In the genomic region with DNA sequence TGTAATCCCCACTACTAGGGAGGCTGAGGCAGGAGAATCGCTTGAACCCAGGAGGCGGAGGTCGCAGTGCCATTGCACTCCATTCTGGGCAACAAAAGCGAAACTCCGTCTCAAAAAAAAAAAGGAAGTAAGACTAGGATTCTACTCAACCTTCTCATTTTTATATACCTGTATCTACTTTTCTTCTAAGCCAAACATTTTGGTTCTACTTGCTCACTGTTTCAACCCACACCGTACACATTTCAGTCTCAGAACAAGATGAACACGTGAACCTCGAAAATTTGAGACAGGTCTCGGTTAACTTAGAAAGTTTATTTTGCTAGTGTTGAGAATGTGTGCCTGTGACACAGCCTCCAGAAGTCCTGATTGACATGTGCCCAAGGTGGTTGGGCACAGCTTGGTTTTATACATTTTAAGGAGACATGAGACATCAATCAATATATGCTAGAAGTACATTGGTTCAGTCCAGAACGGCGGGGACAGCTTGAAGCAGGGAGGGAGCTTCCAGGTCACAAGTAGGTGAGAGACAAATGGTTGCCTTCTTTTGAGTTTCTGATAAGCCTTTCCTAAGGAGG, we compare ENCODE assay signal across 19 cellular contexts. TPM values are rescaled to one million over a fixed set of nuclear protein-coding genes. Genes with fewer than 3 reads are reported as not detected.
DNase-seq lines count a peak whose midpoint lies in the region; ATAC-seq, FAIRE-seq and TF ChIP-seq lines count a peak whose summit lies in the region.
"Had no signal": no experiment of that assay in that cellular context is flagged by ENCODE, and none has a peak within 500 bp of the region (broad histone marks: within the 10 kb centered on the region; RNA-seq: fewer than 3 reads in every experiment).

No MANE protein-coding gene starts in this region.

- no peaks in the 10 kb centered on the region for H4K20me1 ChIP-seq in GM12878 (ENCODE audit: control insufficient read depth, insufficient read depth)
- H4K20me1 ChIP-seq in neural progenitor cell (ENCODE audit: low read depth), result peaks cover 76% of the 10 kb centered on the region

- intact Hi-C loops in GM12878 (cut with micrococcal nuclease; ENCODE audit: unreplicated experiment), result no loop called here

- peak overlapping the region in 3 of 4 donors; percentile 19 to 73 (median 55) for H3K4me3 Mint-ChIP-seq in CD4-positive, CD25-positive, alpha-beta regulatory T cell
- H3K4me3 Mint-ChIP-seq in neural progenitor cell, result peak overlapping the region; percentile 24
- H3K4me3 Mint-ChIP-seq: activated CD4-positive, alpha-beta T cell treated with anti-CD3 and anti-CD28 coated beads, Interleukin-2, amount 10 ng/mL, durations not matched to agents 24 days and 14 days had no signal

- no peak for TF ChIP-seq POLR2A in GM12878 (IDR thresholded peaks at IDR 0.05; ENCODE audit: low read depth, low read length)

- no peaks in the 10 kb centered on the region for H3K27me3 ChIP-seq in CD4-positive, CD25-positive, alpha-beta regulatory T cell (ENCODE audit: control insufficient read depth, insufficient read depth, low read length)
- H3K27me3 ChIP-seq in GM12878 (replicated peaks in 1 of 2; ENCODE audit: control insufficient read depth in 2 of 2, insufficient read depth in 2 of 2, low read length in 1 of 2), result no peaks in the 10 kb centered on the region
- no peaks in the 10 kb centered on the region for H3K27me3 ChIP-seq in neural progenitor cell
- H3K27me3 ChIP-seq: gastroesophageal sphincter had no signal

- no peak for TF ChIP-seq EP300 in GM12878 (IDR thresholded peaks at IDR 0.05; ENCODE audit: borderline replicate concordance in 1 of 2, control insufficient read depth in 1 of 2, low read depth in 2 of 2, low read length in 2 of 2)

- no peaks in the 10 kb centered on the region for H3K36me3 Mint-ChIP-seq in CD4-positive, CD25-positive, alpha-beta regulatory T cell
- H3K36me3 Mint-ChIP-seq in neural progenitor cell, result peaks cover 2% of the 10 kb centered on the region

- peaks cover 60% of the 10 kb centered on the region for H3K4me1 ChIP-seq in CD4-positive, CD25-positive, alpha-beta regulatory T cell (ENCODE audit: control insufficient read depth, insufficient read depth, low read length, poor library complexity, severe bottlenecking)
- peaks cover 54% of the 10 kb centered on the region for H3K4me1 ChIP-seq in GM12878 (ENCODE audit: control insufficient read depth, insufficient read depth, low read length)
- peaks cover 5% of the 10 kb centered on the region for H3K4me1 ChIP-seq in neural progenitor cell

- H3K9me3 ChIP-seq in CD4-positive, CD25-positive, alpha-beta regulatory T cell (ENCODE audit: control insufficient read depth in 2 of 2, low read length in 2 of 2), result no peaks in the 10 kb centered on the region
- H3K9me3 ChIP-seq in GM12878 (replicated peaks; ENCODE audit: control insufficient read depth, insufficient read depth, low read length) (no peaks in the 10 kb centered on the region), neural progenitor cell (ENCODE audit: low read depth) (no peaks in the 10 kb centered on the region)
- H3K9me3 ChIP-seq: gastroesophageal sphincter had no signal

- peaks cover 24% of the 10 kb centered on the region for H3F3A ChIP-seq in neural progenitor cell (ENCODE audit: low read depth)

- WGBS in GM12878 (ENCODE audit: insufficient coverage, insufficient replicate concordance, low lambda C conversion rate, missing lambda C conversion rate), result 31% methylated on average over 11 of the region's 11 CpGs

- FAIRE-seq in GM12878 (lab: Jason Lieb, UNC), result no peak
- FAIRE-seq: G401.6 had no signal

- peak overlapping the region; percentile 24 for H3K4me3 ChIP-seq in CD4-positive, CD25-positive, alpha-beta regulatory T cell (ENCODE audit: low read depth, low read length)
- H3K4me3 ChIP-seq in GM08714 (ENCODE audit: low read length), result peak overlapping the region; percentile 2; the same call in 1 of the 2 replicates
- peak overlapping the region; percentile 50; the same call in 1 of the 2 replicates for H3K4me3 ChIP-seq in GM12878
- no peak overlapping the region for H3K4me3 ChIP-seq in neural progenitor cell
- H3K4me3 ChIP-seq: gastroesophageal sphincter, GM23248 had no signal

- in situ Hi-C loops in GM12878 (cut with MboI), result no loop called here

- peak overlapping the region in 2 of 3 donors; percentile 37 to 38 for H3K27ac Mint-ChIP-seq in CD4-positive, CD25-positive, alpha-beta regulatory T cell
- no peak overlapping the region for H3K27ac Mint-ChIP-seq in neural progenitor cell
- H3K27ac Mint-ChIP-seq: activated CD4-positive, alpha-beta T cell treated with anti-CD3 and anti-CD28 coated beads, Interleukin-2, amount 10 ng/mL, durations not matched to agents 24 days and 14 days had no signal

- POLR2A ChIA-PET in GM12878 (lab: Charles Lee), result interaction anchor here (0.6 to 1.8 kb wide), 4 partner anchors 13 to 1672 kb away, joined by 3 to 7 read pairs (median 6); no protein-coding TSS in a partner anchor

- RAD21 ChIA-PET in GM12878 (lab: Charles Lee; ENCODE audit: unreplicated experiment), result interaction anchor here (1.1 to 1.7 kb wide), 4 partner anchors 36 to 102 kb away, joined by 3 to 7 read pairs (median 4); no protein-coding TSS in a partner anchor

- H3K27me3 Mint-ChIP-seq in CD4-positive, CD25-positive, alpha-beta regulatory T cell, result peaks cover 7% of the 10 kb centered on the region
- H3K27me3 Mint-ChIP-seq in neural progenitor cell (ENCODE audit: insufficient read depth, low read depth), result no peaks in the 10 kb centered on the region
- H3K27me3 Mint-ChIP-seq: activated CD4-positive, alpha-beta T cell treated with anti-CD3 and anti-CD28 coated beads, Interleukin-2, amount 10 ng/mL, durations not matched to agents 24 days and 14 days had no signal

- SMC1A ChIA-PET in GM12878 (lab: Charles Lee; ENCODE audit: uncharacterized antibody, unreplicated experiment), result interaction anchor here (0.6 to 6.1 kb wide), 5 partner anchors 13 to 62 kb away, joined by 3 to 49 read pairs (median 3); no protein-coding TSS in a partner anchor

- CTCF ChIA-PET in GM12878 (lab: Yijun Ruan, JAX), result interaction anchor here (1.3 to 1.7 kb wide), 2 partner anchors 15 to 61 kb away, joined by 4 to 6 read pairs; no protein-coding TSS in a partner anchor

- TF ChIP-seq CTCF in GM12878 (IDR thresholded peaks at IDR 0.05 in 2 of 3, conservative IDR thresholded peaks at IDR 0.05 in 1 of 3; ENCODE audit: control insufficient read depth in 2 of 3, extremely low read depth in 1 of 3, insufficient read depth in 1 of 3, low read depth in 3 of 3, low read length in 3 of 3), result no peak
- TF ChIP-seq CTCF in neural progenitor cell (IDR thresholded peaks at IDR 0.05), result no peak

- DNase-seq in CD4-positive, CD25-positive, alpha-beta regulatory T cell, result no peak
- DNase-seq in GM12878 (ENCODE audit: low read depth, low spot score), result no peak
- DNase-seq in neural progenitor cell (ENCODE audit: low spot score), result no peak
- DNase-seq in NCI-H510A (lab: John Stamatoyannopoulos, UW), result no peak
- no peak for DNase-seq in T-helper 9 cell
- DNase-seq in NCI-H1930 (lab: John Stamatoyannopoulos, UW), result no peak
- DNase-seq: activated CD4-positive, alpha-beta T cell treated with anti-CD3 and anti-CD28 coated beads, Interleukin-2, amount 10 ng/mL, durations not matched to agents 24 days and 14 days; activated naive CD4-positive, alpha-beta T cell treated with Interleukin-2 at 50 U/mL for 16 hours; central memory CD4-positive, alpha-beta T cell; GM23248; NCI-H1436 treated with DMSO at 0.1 percent for 48 hours; NCI-H524; RPMI8226; stimulated activated CD4-positive, alpha-beta T cell treated with anti-CD3 and anti-CD28 coated beads, Interleukin-15, amount 100 ng/mL, for 24 hours had no signal

- H3K4me2 ChIP-seq in GM12878 (ENCODE audit: control insufficient read depth, insufficient read depth) (peak overlapping the region; percentile 45), neural progenitor cell (no peak overlapping the region)

- no peak for TF ChIP-seq RAD21 in GM12878 (IDR thresholded peaks at IDR 0.05; ENCODE audit: insufficient read depth, low read depth, low read length)

- peaks cover 66% of the 10 kb centered on the region for H3K79me2 ChIP-seq in GM12878 (ENCODE audit: control insufficient read depth, insufficient read depth, low read length)
- H3K79me2 ChIP-seq in neural progenitor cell (ENCODE audit: low read depth), result peaks cover 81% of the 10 kb centered on the region

- ATAC-seq in CD4-positive, CD25-positive, alpha-beta regulatory T cell (ENCODE audit: low read depth in 2 of 2), result no peak
- ATAC-seq in GM12878, result no peak; the same call in 1 of the 3 replicates
- ATAC-seq: gastroesophageal sphincter had no signal

- H3K9ac ChIP-seq in GM12878 (ENCODE audit: control insufficient read depth, insufficient read depth, low read length), result no peak overlapping the region
- H3K9ac ChIP-seq in neural progenitor cell, result no peak overlapping the region
- H3K9ac ChIP-seq: GM23248, KMS-11 had no signal

- H3K36me3 ChIP-seq in CD4-positive, CD25-positive, alpha-beta regulatory T cell (ENCODE audit: control insufficient read depth, insufficient read depth, low read length), result no peaks in the 10 kb centered on the region
- H3K36me3 ChIP-seq in GM12878 (ENCODE audit: control insufficient read depth in 2 of 2, insufficient read depth in 2 of 2, low read length in 1 of 2) (no peaks in the 10 kb centered on the region), neural progenitor cell (no peaks in the 10 kb centered on the region)
- H3K36me3 ChIP-seq: gastroesophageal sphincter had no signal

- no peak overlapping the region for H3K27ac ChIP-seq in CD4-positive, CD25-positive, alpha-beta regulatory T cell (ENCODE audit: insufficient read depth, low read length, poor library complexity, severe bottlenecking)
- H3K27ac ChIP-seq in GM12878 (ENCODE audit: control insufficient read depth, insufficient read depth), result peak overlapping the region; percentile 53
- H3K27ac ChIP-seq in neural progenitor cell, result no peak overlapping the region
- H3K27ac ChIP-seq: C4-2B, GM23248, KMS-11 had no signal

- no TSS peak for BruUV-seq in GM12878 (replicated peaks; lab: Mats Ljungman, UMichigan)

- no peaks in the 10 kb centered on the region for H3K9me3 Mint-ChIP-seq in CD4-positive, CD25-positive, alpha-beta regulatory T cell
- H3K9me3 Mint-ChIP-seq in neural progenitor cell, result no peaks in the 10 kb centered on the region
- H3K9me3 Mint-ChIP-seq: activated CD4-positive, alpha-beta T cell treated with anti-CD3 and anti-CD28 coated beads, Interleukin-2, amount 10 ng/mL, durations not matched to agents 24 days and 14 days had no signal

- H2AFZ ChIP-seq in GM12878 (ENCODE audit: control insufficient read depth, low read depth, low read length) (no peak overlapping the region), neural progenitor cell (replicated peaks) (no peak overlapping the region)
- H2AFZ ChIP-seq: GM23248 had no signal

- peaks cover 48 to 82% (median 59%) of the 10 kb centered on the region in 4 donors for H3K4me1 Mint-ChIP-seq in CD4-positive, CD25-positive, alpha-beta regulatory T cell
- peaks cover 38% of the 10 kb centered on the region for H3K4me1 Mint-ChIP-seq in neural progenitor cell

RNA-seq across cellular contexts. Expression of a gene that starts 3.7 kb away (rescaled TPM):
- 242 TPM for total RNA-seq in CD4-positive, CD25-positive, alpha-beta regulatory T cell
- polyA plus RNA-seq in CD4-positive, CD25-positive, alpha-beta regulatory T cell, result 100 to 1,000 TPM; 142 to 151 (median 145) TPM
- total RNA-seq in GM12878 (2013; cell fraction: nucleolus; rRNA removed), result 321 and 355 TPM in 2 replicates
- total RNA-seq in GM12878 (2014; rRNA removed), result 128 and 136 TPM in 2 replicates
- 65.6 and 70.1 TPM in 2 replicates for total RNA-seq in GM12878 (2014; rRNA removed; fragmentation: Illumina TruSeq; extraction: Trizol)
- 182 and 183 TPM in 2 replicates for total RNA-seq in GM12878 (2021)
- 61.6 TPM for polyA plus RNA-seq in GM12878 (2011; ENCODE audit: low read depth)
- 75.4 and 93.5 TPM in 2 replicates for polyA plus RNA-seq in GM12878 (2011; rRNA removed)
- 103 and 152 TPM in 2 replicates for polyA plus RNA-seq in GM12878 (2011; cell fraction: cytosol; rRNA removed)
- 199 and 226 TPM in 2 replicates for polyA plus RNA-seq in GM12878 (2011; cell fraction: nucleus; rRNA removed)
- polyA plus RNA-seq in GM12878 (2012), result 119 and 148 TPM in 2 replicates
- polyA plus RNA-seq in GM12878 (2014; fragmentation: Illumina TruSeq; extraction: Trizol), result 97.2 and 107 TPM in 2 replicates
- polyA plus RNA-seq in GM12878 (2014; fragmentation: Nextera tagmentation; extraction: Ambion mirVana), result 10 to 100 TPM; 21.6 to 50.2 TPM
- polyA plus RNA-seq in GM12878 (2014; rRNA removed), result 113 and 126 TPM in 2 replicates
- 100 to 1,000 TPM; 113 to 116 TPM for polyA plus RNA-seq in GM12878 (2016; fragmentation: Nextera tagmentation; extraction: Ambion mirVana)
- 79.6 and 95.6 TPM in 2 replicates for polyA minus RNA-seq in GM12878 (2011; rRNA and poly(A)+ RNA removed)
- polyA minus RNA-seq in GM12878 (2011; cell fraction: cytosol; rRNA and poly(A)+ RNA removed), result 36.4 and 43.2 TPM in 2 replicates
- 57.1 and 78.0 TPM in 2 replicates for polyA minus RNA-seq in GM12878 (2011; cell fraction: nucleus; rRNA and poly(A)+ RNA removed)
- total RNA-seq in neural progenitor cell (ENCODE audit: low replicate concordance), result 131 and 140 TPM in 2 replicates

RNA-seq across cellular contexts. Expression of a gene that starts 54.5 kb away (rescaled TPM):
- total RNA-seq in CD4-positive, CD25-positive, alpha-beta regulatory T cell, result 61.7 TPM
- 1 to 10 TPM; 7.6 to 8.6 (median 8.4) TPM for polyA plus RNA-seq in CD4-positive, CD25-positive, alpha-beta regulatory T cell
- 275 and 349 TPM in 2 replicates for total RNA-seq in GM12878 (2013; cell fraction: nucleolus; rRNA removed)
- total RNA-seq in GM12878 (2014; rRNA removed) (35.5 and 40.9 TPM in 2 replicates), GM12878 (2014; rRNA removed; fragmentation: Illumina TruSeq; extraction: Trizol) (17.5 and 19.0 TPM in 2 replicates), GM12878 (2021) (51.1 and 61.8 TPM in 2 replicates), neural progenitor cell (ENCODE audit: low replicate concordance) (11.8 and 30.8 TPM in 2 replicates)
- polyA plus RNA-seq in GM12878 (2011; ENCODE audit: low read depth), result 9.0 TPM
- polyA plus RNA-seq in GM12878 (2011; rRNA removed) (18.0 and 37.1 TPM in 2 replicates), GM12878 (2014; fragmentation: Illumina TruSeq; extraction: Trizol) (7.8 and 18.3 TPM in 2 replicates), GM12878 (2014; fragmentation: Nextera tagmentation; extraction: Ambion mirVana) (1 to 10 TPM; 1.1 TPM), GM12878 (2014; rRNA removed) (54.7 and 57.8 TPM in 2 replicates), GM12878 (2016; fragmentation: Nextera tagmentation; extraction: Ambion mirVana) (10 to 100 TPM; 23.0 to 24.8 TPM)
- polyA plus RNA-seq in GM12878 (2011; cell fraction: cytosol; rRNA removed), result 35.7 and 42.6 TPM in 2 replicates
- 270 and 290 TPM in 2 replicates for polyA plus RNA-seq in GM12878 (2011; cell fraction: nucleus; rRNA removed)
- polyA plus RNA-seq in GM12878 (2012), result 30.0 and 35.3 TPM in 2 replicates
- polyA minus RNA-seq in GM12878 (2011; rRNA and poly(A)+ RNA removed), result 72.7 and 138 TPM in 2 replicates
- polyA minus RNA-seq in GM12878 (2011; cell fraction: cytosol; rRNA and poly(A)+ RNA removed), result 8.9 and 18.7 TPM in 2 replicates
- 47.3 and 86.5 TPM in 2 replicates for polyA minus RNA-seq in GM12878 (2011; cell fraction: nucleus; rRNA and poly(A)+ RNA removed)
